In genomic region chr3:171646357-171647133, GRCh38 we compare ENCODE assay signal across 1 cellular context.
TF ChIP-seq lines count a peak whose summit lies in the region.

No MANE protein-coding gene starts in this region.

TF ChIP-seq in GM23338, 12 proteins besides CTCF, POLR2A, EP300 and RAD21 (continued from another document):
- no peak for TF ChIP-seq STAT1 (IDR thresholded peaks at IDR 0.05; ENCODE audit: unreplicated experiment)
- no peak for TF ChIP-seq JUNB (IDR thresholded peaks at IDR 0.05; ENCODE audit: unreplicated experiment)
- no peak for TF ChIP-seq EZH2phosphoT487 (IDR thresholded peaks at IDR 0.05; ENCODE audit: unreplicated experiment)
- no peak for TF ChIP-seq CREB1 (CRISPR knock-in tag; IDR thresholded peaks at IDR 0.05; ENCODE audit: low read depth)
- TF ChIP-seq, protein P1, sequence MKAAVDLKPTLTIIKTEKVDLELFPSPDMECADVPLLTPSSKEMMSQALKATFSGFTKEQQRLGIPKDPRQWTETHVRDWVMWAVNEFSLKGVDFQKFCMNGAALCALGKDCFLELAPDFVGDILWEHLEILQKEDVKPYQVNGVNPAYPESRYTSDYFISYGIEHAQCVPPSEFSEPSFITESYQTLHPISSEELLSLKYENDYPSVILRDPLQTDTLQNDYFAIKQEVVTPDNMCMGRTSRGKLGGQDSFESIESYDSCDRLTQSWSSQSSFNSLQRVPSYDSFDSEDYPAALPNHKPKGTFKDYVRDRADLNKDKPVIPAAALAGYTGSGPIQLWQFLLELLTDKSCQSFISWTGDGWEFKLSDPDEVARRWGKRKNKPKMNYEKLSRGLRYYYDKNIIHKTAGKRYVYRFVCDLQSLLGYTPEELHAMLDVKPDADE (IDR thresholded peaks at IDR 0.05) = no peak
